ENCODE assay signal across 22 cellular contexts in genomic region chr7:86923530-86923929, GRCh38.
DNase-seq lines count a peak whose midpoint lies in the region; ATAC-seq, FAIRE-seq and TF ChIP-seq lines count a peak whose summit lies in the region.
"Had no signal": no experiment of that assay in that cellular context is flagged by ENCODE, and none has a peak within 500 bp of the region (broad histone marks: within the 10 kb centered on the region; RNA-seq: fewer than 3 reads in every experiment).

No MANE protein-coding gene starts in this region.

- no peaks in the 10 kb centered on the region for H3K9me1 ChIP-seq in K562 (ENCODE audit: control insufficient read depth, insufficient read depth, low read length)

- no TSS peak for BruUV-seq in K562 (replicated peaks; lab: Mats Ljungman, UMichigan)

- no peak for ATAC-seq in K562
- ATAC-seq: A549 had no signal

- intact Hi-C loops in K562 (cut with micrococcal nuclease) (no loop called here), kidney (cut with DNase I) (loop anchor here (10.0 kb wide), 1 partner anchor 311 kb away; no protein-coding TSS in a partner anchor)

- no peak overlapping the region for H3K27ac ChIP-seq in K562 (ENCODE audit: extremely low read depth, low read depth, low read length)
- H3K27ac ChIP-seq in kidney (ENCODE audit: low read depth in 2 of 2, low read length in 2 of 2): no peak overlapping the region
- H3K27ac ChIP-seq: 22Rv1; A549; BLaER1 treated with 17β-estradiol and CSF1 and Interleukin-3, amounts not matched to agents 10 nM and 100 nM; GM23248 had no signal

- no peak for TF ChIP-seq RAD21 in K562 (CRISPR knock-in tag; conservative IDR thresholded peaks at IDR 0.05 in 1 of 2, IDR thresholded peaks at IDR 0.05 in 1 of 2)

- TF ChIP-seq CTCF in K562 (IDR thresholded peaks at IDR 0.05 in 2 of 3, conservative IDR thresholded peaks at IDR 0.05 in 1 of 3; ENCODE audit: insufficient read depth in 2 of 3, low read depth in 1 of 3, low read length in 3 of 3) (no peak), kidney (IDR thresholded peaks at IDR 0.05; ENCODE audit: borderline replicate concordance, extremely low read depth, insufficient read depth) (no peak)

- H3K36me3 ChIP-seq in K562 (ENCODE audit: control insufficient read depth, insufficient read depth, low read length): peaks cover 20% of the 10 kb centered on the region; the same call in 2 of the 3 replicates
- H3K36me3 ChIP-seq in kidney (ENCODE audit: control insufficient read depth in 1 of 2, insufficient read depth in 2 of 2, low read length in 2 of 2): no peaks in the 10 kb centered on the region
- H3K36me3 ChIP-seq: BE2C; BLaER1 treated with 17β-estradiol and CSF1 and Interleukin-3, amounts not matched to agents 10 nM and 100 nM had no signal

- no peak overlapping the region for H2AFZ ChIP-seq in K562 (ENCODE audit: low read depth, low read length)
- H2AFZ ChIP-seq: GM23248 had no signal

- CTCF ChIA-PET in K562 (lab: Yijun Ruan, JAX; ENCODE audit: low intra/inter-chr PET ratio): no interaction called here

- no peaks in the 10 kb centered on the region for H3K9me3 ChIP-seq in K562 (replicated peaks; ENCODE audit: control insufficient read depth, insufficient read depth, low read depth, low read length)
- no peaks in the 10 kb centered on the region for H3K9me3 ChIP-seq in kidney (ENCODE audit: control insufficient read depth in 1 of 2, low read length in 2 of 2)
- H3K9me3 ChIP-seq: A549; BE2C; BLaER1 treated with 17β-estradiol and CSF1 and Interleukin-3, amounts not matched to agents 10 nM and 100 nM had no signal

- H3K4me3 ChIP-seq in K562 (no peak overlapping the region), kidney (ENCODE audit: low read length in 2 of 2) (no peak overlapping the region)
- H3K4me3 ChIP-seq: A549; BLaER1 treated with 17β-estradiol and CSF1 and Interleukin-3, amounts not matched to agents 10 nM and 100 nM; GM23248 had no signal

- POLR2A ChIA-PET in K562 (lab: Yijun Ruan, JAX): no interaction called here

- DNase-seq in K562 (ENCODE audit: extremely low read depth in 1 of 4, low spot score in 3 of 4) (no peak), kidney (no peak), NCI-H69 (lab: John Stamatoyannopoulos, UW) (no peak), anterior cingulate cortex (lab: John Stamatoyannopoulos, UW) (no peak), NCI-H510A treated with DMSO at 0.1 percent for 48 hours (lab: John Stamatoyannopoulos, UW) (no peak)
- DNase-seq: ACHN; AML-193; BE2C; Calu3; CD4-positive, alpha-beta T cell; CD8-positive, alpha-beta memory T cell; DMS153; DND-41; GM23248; H7; HCEC 1CT had no signal

- H3K27me3 ChIP-seq in K562 (ENCODE audit: control insufficient read depth in 2 of 2, insufficient read depth in 2 of 2, low read length in 2 of 2): no peaks in the 10 kb centered on the region
- H3K27me3 ChIP-seq: BLaER1 treated with 17β-estradiol and CSF1 and Interleukin-3, amounts not matched to agents 10 nM and 100 nM had no signal

- TF ChIP-seq EP300 in K562 (IDR thresholded peaks at IDR 0.05; ENCODE audit: low read length): no peak

- no peak overlapping the region for H3K9ac ChIP-seq in K562 (ENCODE audit: insufficient read depth in 1 of 2, low read depth in 2 of 2, low read length in 2 of 2)
- H3K9ac ChIP-seq in kidney (ENCODE audit: low read length in 2 of 2): no peak overlapping the region
- H3K9ac ChIP-seq: BLaER1 treated with 17β-estradiol and CSF1 and Interleukin-3, amounts not matched to agents 10 nM and 100 nM; GM23248 had no signal

- H3K4me2 ChIP-seq in K562 (ENCODE audit: insufficient read depth, low read length): no peak overlapping the region
- H3K4me2 ChIP-seq: A549; BLaER1 treated with 17β-estradiol and CSF1 and Interleukin-3, amounts not matched to agents 10 nM and 100 nM had no signal

- H3K4me1 ChIP-seq in K562 (replicated peaks in 1 of 2; ENCODE audit: control insufficient read depth in 2 of 2, insufficient read depth in 2 of 2, low read length in 2 of 2) (no peaks in the 10 kb centered on the region), kidney (ENCODE audit: control insufficient read depth in 1 of 2, insufficient read depth in 1 of 2, low read depth in 1 of 2, low read length in 2 of 2) (no peaks in the 10 kb centered on the region)
- H3K4me1 ChIP-seq: A549; BE2C; BLaER1 treated with 17β-estradiol and CSF1 and Interleukin-3, amounts not matched to agents 10 nM and 100 nM had no signal

- H4K20me1 ChIP-seq in K562 (replicated peaks; ENCODE audit: control insufficient read depth, insufficient read depth, low read length): no peaks in the 10 kb centered on the region
- H4K20me1 ChIP-seq: BLaER1 treated with 17β-estradiol and CSF1 and Interleukin-3, amounts not matched to agents 10 nM and 100 nM had no signal

- in situ Hi-C loops in K562 (cut with MboI): loop anchor here (25.0 kb wide), 1 partner anchor 489 kb away; no protein-coding TSS in a partner anchor

- FAIRE-seq in A204.1 (lab: Jason Lieb, UNC) (peak; percentile 30), K562 (lab: Jason Lieb, UNC) (no peak), kidney (lab: Jason Lieb, UNC) (peak; percentile 51)
- FAIRE-seq: A549, GM19239, H1 had no signal

- TF ChIP-seq POLR2A in K562 (conservative IDR thresholded peaks at IDR 0.05): no peak

- no peaks in the 10 kb centered on the region for H3K79me2 ChIP-seq in K562 (ENCODE audit: control insufficient read depth, insufficient read depth, low read length)

TF ChIP-seq in K562, 482 proteins besides CTCF, POLR2A, EP300 and RAD21:
- TF ChIP-seq CEBPB (tag; IDR thresholded peaks at IDR 0.05) (peak; percentile 76), NCOA2 (IDR thresholded peaks at IDR 0.05; ENCODE audit: partially characterized antibody in 2 of 2) (no peak), CEBPG (CRISPR knock-in tag; IDR thresholded peaks at IDR 0.05) (no peak), CEBPG (tag; conservative IDR thresholded peaks at IDR 0.05 in 1 of 2, IDR thresholded peaks at IDR 0.05 in 1 of 2) (peak; percentile 38 to 81; a peak in 3 of 4 replicates)
